In genomic region chr2:10341193-10341592, GRCh38 we compare ENCODE assay signal across 16 cellular contexts.
"Had no signal": no experiment of that assay in that cellular context is flagged by ENCODE, and none has a peak within 500 bp of the region (broad histone marks: within the 10 kb centered on the region; RNA-seq: fewer than 3 reads in every experiment).

No MANE protein-coding gene starts in this region.

- H3K27ac Mint-ChIP-seq: activated naive CD8-positive, alpha-beta T cell treated with anti-CD3 and anti-CD28 coated beads, Interleukin-2, amount 50 U/mL, for 24 hours; activated T-cell treated with anti-CD3 and anti-CD28 coated beads, Interleukin-2, amount 50 U/mL, for 72 hours had no signal

- H3K27me3 ChIP-seq: left lung, ovary, thyroid gland had no signal

- DNase-seq: activated CD4-positive, alpha-beta T cell treated with anti-CD3 and anti-CD28 coated beads, Interleukin-2, amount 50 U/mL, for 4 hours; activated naive CD8-positive, alpha-beta T cell treated with anti-CD3 and anti-CD28 coated beads, Interleukin-2, amount 50 U/mL, for 24 hours; activated T-cell treated with anti-CD3 and anti-CD28 coated beads, Interleukin-2, amount 50 U/mL, for 72 hours; effector CD4-positive, alpha-beta T cell; foreskin melanocyte; head of caudate nucleus; islet precursor cell; mucosa of descending colon; stimulated activated CD4-positive, alpha-beta T cell treated with anti-CD3 and anti-CD28 coated beads, Interleukin-15, amount 100 ng/mL, for 24 hours; stimulated activated CD4-positive, alpha-beta T cell treated with anti-CD3 and anti-CD28 coated beads, Interleukin-4, amount 100 ng/mL, for 4 hours; T-helper 2 cell; thyroid gland had no signal

- H3K27me3 Mint-ChIP-seq: activated naive CD8-positive, alpha-beta T cell treated with anti-CD3 and anti-CD28 coated beads, Interleukin-2, amount 50 U/mL, for 24 hours had no signal

- ATAC-seq: activated naive CD8-positive, alpha-beta T cell treated with anti-CD3 and anti-CD28 coated beads, Interleukin-2, amount 50 U/mL, for 24 hours; activated T-cell treated with anti-CD3 and anti-CD28 coated beads, Interleukin-2, amount 50 U/mL, for 72 hours; left lung; mucosa of descending colon had no signal

- H3K36me3 ChIP-seq: left lung, ovary, thyroid gland had no signal

- H3K4me3 ChIP-seq: coronary artery, left lung, mucosa of descending colon, ovary, thyroid gland had no signal

- H3K27ac ChIP-seq: coronary artery, left lung, ovary, thyroid gland had no signal

- H3K9me3 Mint-ChIP-seq: activated naive CD8-positive, alpha-beta T cell treated with anti-CD3 and anti-CD28 coated beads, Interleukin-2, amount 50 U/mL, for 24 hours; activated T-cell treated with anti-CD3 and anti-CD28 coated beads, Interleukin-2, amount 50 U/mL, for 72 hours; nephron had no signal

- H3K4me3 Mint-ChIP-seq: activated naive CD8-positive, alpha-beta T cell treated with anti-CD3 and anti-CD28 coated beads, Interleukin-2, amount 50 U/mL, for 24 hours; activated T-cell treated with anti-CD3 and anti-CD28 coated beads, Interleukin-2, amount 50 U/mL, for 72 hours; nephron had no signal

- H3K4me1 ChIP-seq: thyroid gland had no signal

- H3K9me3 ChIP-seq: left lung, mucosa of descending colon, ovary, thyroid gland had no signal
